ENCODE assay signal across 8 cellular contexts in genomic region chr7:27739914-27740448, GRCh38. TPM values are rescaled to one million over a fixed set of nuclear protein-coding genes. Genes with fewer than 3 reads are reported as not detected.
DNase-seq lines count a peak whose midpoint lies in the region; ATAC-seq and TF ChIP-seq lines count a peak whose summit lies in the region.

TSS of gene TAX1BP1 (plus strand) at chr7:27740162. CDS start at chr7:27748525, 8,363 bp downstream.

- no peaks in the 10 kb centered on the region for H3K9me3 Mint-ChIP-seq in activated CD4-positive, alpha-beta T cell treated with anti-CD3 and anti-CD28 coated beads for 36 hours (ENCODE audit: low read depth)

- POLR2A ChIA-PET in activated CD4-positive, alpha-beta T cell treated with anti-CD3 and anti-CD28 coated beads for 36 hours (lab: Charles Lee): interaction anchor here (1.0 to 1.6 kb wide), 2 partner anchors 77 to 79 kb away, joined by 4 to 13 read pairs; partner anchors contain the start of gene HIBADH

- intact Hi-C loops in activated CD4-positive, alpha-beta T cell treated with anti-CD3 and anti-CD28 coated beads for 36 hours (cut with DNase I, micrococcal nuclease): loop anchor here (1.0 to 5.0 kb wide), 7 partner anchors 43 to 1538 kb away; partner anchors contain the start of genes CBX3 (in 1 of the 2), HNRNPA2B1 (in 1 of the 2) and SKAP2 (in 1 of the 2)

- peaks cover 11% of the 10 kb centered on the region for H3K36me3 Mint-ChIP-seq in activated CD4-positive, alpha-beta T cell treated with anti-CD3 and anti-CD28 coated beads for 36 hours (ENCODE audit: low read depth)

- no peaks in the 10 kb centered on the region for H3K27me3 Mint-ChIP-seq in activated CD4-positive, alpha-beta T cell treated with anti-CD3 and anti-CD28 coated beads for 36 hours

- H3K27ac Mint-ChIP-seq in activated CD4-positive, alpha-beta T cell treated with anti-CD3 and anti-CD28 coated beads for 36 hours: peak within 1 kb of the TSS; percentile 99

- CTCF ChIA-PET in activated CD4-positive, alpha-beta T cell treated with anti-CD3 and anti-CD28 coated beads for 36 hours (lab: Charles Lee): interaction anchor here (0.7 to 1.6 kb wide), 6 partner anchors 11 to 357 kb away, joined by 3 to 7 read pairs (median 4); no protein-coding TSS in a partner anchor

- DNase-seq in Ammon's horn (ENCODE audit: low spot score) (peak; percentile 98), GM19238 (ENCODE audit: insufficient read length, low spot score) (peak; percentile 87), NCI-H524 (lab: John Stamatoyannopoulos, UW) (peak; percentile 66 to 88), choroid plexus epithelial cell (ENCODE audit: low read depth) (peak; percentile 96), kidney tubule cell (ENCODE audit: low spot score) (peak; percentile 94)
- DNase-seq in activated CD4-positive, alpha-beta T cell treated with anti-CD3 and anti-CD28 coated beads for 36 hours: peak; percentile 98
- peak; percentile 85 to 94 (median 90) for DNase-seq in stimulated activated CD4-positive, alpha-beta T cell treated with anti-CD3 and anti-CD28 coated beads, Interleukin-1b, Interleukin-23, amount 100 ng/mL, for 24 hours (ENCODE audit: low read depth in 4 of 4, low spot score in 1 of 4)

- H3K4me1 Mint-ChIP-seq in activated CD4-positive, alpha-beta T cell treated with anti-CD3 and anti-CD28 coated beads for 36 hours: peaks cover 34% of the 10 kb centered on the region

- TF ChIP-seq CTCF in choroid plexus epithelial cell (conservative IDR thresholded peaks at IDR 0.05; ENCODE audit: low read depth, low read length): no peak

- peak within 1 kb of the TSS; percentile 99 for H3K4me3 Mint-ChIP-seq in activated CD4-positive, alpha-beta T cell treated with anti-CD3 and anti-CD28 coated beads for 36 hours

- H3K4me3 ChIP-seq in choroid plexus epithelial cell (ENCODE audit: low read depth, low read length): peak within 1 kb of the TSS; percentile 97

- peak; percentile 93 for ATAC-seq in HG03442 (IDR thresholded peaks at IDR 0.05; ENCODE audit: unreplicated experiment)
- ATAC-seq in activated CD4-positive, alpha-beta T cell treated with anti-CD3 and anti-CD28 coated beads for 36 hours: peak; percentile 92

RNA-seq across cellular contexts. Expression of gene TAX1BP1, which starts in this region (rescaled TPM):
- total RNA-seq in activated CD4-positive, alpha-beta T cell treated with anti-CD3 and anti-CD28 coated beads for 36 hours: 100 to 1,000 TPM; 101 to 109 TPM

Comparison
In these comparisons a context has a peak if more than half of its experiments do, and no peak if none do; other contexts are left out.
1. Peak in every context shown above with its lines: DNase-seq, ATAC-seq and H3K4me3 ChIP-seq.